Comparison of ENCODE assay signal across 2 cellular contexts in genomic region chr12:130904936-130905455, GRCh38. TPM values are rescaled to one million over a fixed set of nuclear protein-coding genes. Genes with fewer than 3 reads are reported as not detected.
"Had no signal": no experiment of that assay in that cellular context is flagged by ENCODE, and none has a peak within 500 bp of the region (broad histone marks: within the 10 kb centered on the region; RNA-seq: fewer than 3 reads in every experiment).

No MANE protein-coding gene starts in this region.

RNA-seq across cellular contexts. Expression of gene ADGRD1, which starts 48.7 kb away (rescaled TPM):
- total RNA-seq: pulmonary artery endothelial cell had no signal
- polyA plus RNA-seq: naive thymus-derived CD4-positive, alpha-beta T cell had no signal
